In genomic region chr14:58738876-58739275, GRCh38 we compare ENCODE assay signal across 25 cellular contexts.
DNase-seq lines count a peak whose midpoint lies in the region; ATAC-seq, FAIRE-seq and TF ChIP-seq lines count a peak whose summit lies in the region.
"Had no signal": no experiment of that assay in that cellular context is flagged by ENCODE, and none has a peak within 500 bp of the region (broad histone marks: within the 10 kb centered on the region; RNA-seq: fewer than 3 reads in every experiment).

No MANE protein-coding gene starts in this region.

- no peak overlapping the region for H3K4me2 ChIP-seq in mammary epithelial cell (ENCODE audit: insufficient read depth, low read depth, low read length)

- H4K20me1 ChIP-seq in mammary epithelial cell (ENCODE audit: insufficient read depth, low read length): no peaks in the 10 kb centered on the region

- peaks cover 89% of the 10 kb centered on the region for H3K27me3 Mint-ChIP-seq in MCF 10A (ENCODE audit: insufficient read depth, unreplicated experiment)

- no TSS peak for BruUV-seq in mammary epithelial cell (replicated peaks; lab: Mats Ljungman, UMichigan)
- BruUV-seq in MCF 10A (replicated peaks; lab: Mats Ljungman, UMichigan): no TSS peak

- H3K4me3 ChIP-seq in mammary epithelial cell (replicated peaks in 1 of 3; ENCODE audit: insufficient read depth in 1 of 3, low read depth in 2 of 3, low read length in 3 of 3) (no peak overlapping the region), RWPE2 (ENCODE audit: severe bottlenecking) (no peak overlapping the region), foreskin fibroblast (ENCODE audit: low read depth in 1 of 2, low read length in 2 of 2) (no peak overlapping the region), spleen (no peak overlapping the region)
- H3K4me3 ChIP-seq: heart left ventricle, right atrium auricular region had no signal

- TF ChIP-seq CTCF in mammary epithelial cell (conservative IDR thresholded peaks at IDR 0.05 in 1 of 2, IDR thresholded peaks at IDR 0.05 in 1 of 2; ENCODE audit: extremely low read depth in 1 of 2, insufficient read depth in 1 of 2, low read depth in 1 of 2, low read length in 2 of 2) (no peak), MCF 10A (IDR thresholded peaks at IDR 0.05; ENCODE audit: unreplicated experiment) (no peak), RWPE2 (IDR thresholded peaks at IDR 0.05; ENCODE audit: poor library complexity, severe bottlenecking) (no peak), foreskin fibroblast (IDR thresholded peaks at IDR 0.05; ENCODE audit: low read depth, low read length) (no peak), spleen (IDR thresholded peaks at IDR 0.05 in 8 of 11, conservative IDR thresholded peaks at IDR 0.05 in 3 of 11) (no peak)

- no peaks in the 10 kb centered on the region for H3K79me2 ChIP-seq in mammary epithelial cell (ENCODE audit: insufficient read depth, low read length)

- TF ChIP-seq POLR2A in spleen (IDR thresholded peaks at IDR 0.05): no peak

- H3K36me3 Mint-ChIP-seq in MCF 10A (ENCODE audit: insufficient read depth, unreplicated experiment): peaks cover 6% of the 10 kb centered on the region
- H3K36me3 Mint-ChIP-seq: activated CD8-positive, alpha-beta memory T cell treated with anti-CD3 and anti-CD28 coated beads, Interleukin-2, amount 10 ng/mL, durations not matched to agents 7 days and 5 days; stimulated activated memory B cell treated with anti-CD40 and anti-IgM and Interleukin-4, amounts not matched to agents 10 μg/mL and 1 μg/mL and 100 μg/mL, for 72 hours; T-cell had no signal

- intact Hi-C loops in mammary epithelial cell (cut with micrococcal nuclease) (loop anchor here (10.0 kb wide), 1 partner anchor 1544 kb away; no protein-coding TSS in a partner anchor), MCF 10A (cut with micrococcal nuclease) (no loop called here), spleen (cut with DNase I; ENCODE audit: low total_unique reads) (no loop called here)

- no peak for FAIRE-seq in frontal cortex (lab: Jason Lieb, UNC)
- FAIRE-seq: kidney had no signal

- no peak overlapping the region for H3K27ac Mint-ChIP-seq in MCF 10A (ENCODE audit: low read depth, unreplicated experiment)
- H3K27ac Mint-ChIP-seq: activated CD8-positive, alpha-beta memory T cell treated with anti-CD3 and anti-CD28 coated beads, Interleukin-2, amount 10 ng/mL, durations not matched to agents 7 days and 5 days; IgD-negative memory B cell; stimulated activated memory B cell treated with anti-CD40 and anti-IgM and Interleukin-4, amounts not matched to agents 10 μg/mL and 1 μg/mL and 100 μg/mL, for 72 hours; T-cell had no signal

- in situ Hi-C loops in mammary epithelial cell (cut with MboI; ENCODE audit: low sequenced_read_pairs in 2 of 2): no loop called here

- ATAC-seq in RWPE2 (ENCODE audit: low read depth) (no peak), GM18867 (IDR thresholded peaks at IDR 0.05; ENCODE audit: unreplicated experiment) (no peak), HG02981 (IDR thresholded peaks at IDR 0.05; ENCODE audit: unreplicated experiment) (no peak)
- ATAC-seq: activated CD8-positive, alpha-beta memory T cell treated with anti-CD3 and anti-CD28 coated beads, Interleukin-2, amount 10 ng/mL, durations not matched to agents 7 days and 5 days; heart left ventricle; stimulated activated memory B cell treated with anti-CD40 and anti-IgM and Interleukin-4, amounts not matched to agents 10 μg/mL and 1 μg/mL and 100 μg/mL, for 72 hours; T-cell had no signal

- H3K4me1 Mint-ChIP-seq in MCF 10A (ENCODE audit: insufficient read depth, unreplicated experiment): no peaks in the 10 kb centered on the region
- H3K4me1 Mint-ChIP-seq: activated CD8-positive, alpha-beta memory T cell treated with anti-CD3 and anti-CD28 coated beads, Interleukin-2, amount 10 ng/mL, durations not matched to agents 7 days and 5 days; stimulated activated memory B cell treated with anti-CD40 and anti-IgM and Interleukin-4, amounts not matched to agents 10 μg/mL and 1 μg/mL and 100 μg/mL, for 72 hours; T-cell had no signal

- H3K9ac ChIP-seq in mammary epithelial cell (ENCODE audit: insufficient read depth, low read length): no peak overlapping the region

- 56% methylated on average over 2 of the region's 2 CpGs for WGBS in mammary epithelial cell (ENCODE audit: low coverage, missing lambda C conversion rate)
- 78 to 92% (median 83%) methylated on average over 2 of the region's 2 CpGs for WGBS in spleen, 5 donors

- no peak overlapping the region for H2AFZ ChIP-seq in mammary epithelial cell (ENCODE audit: low read depth, low read length)

- dilution Hi-C loops in mammary epithelial cell (cut with HindIII; ENCODE audit: low sequenced_read_pairs): loop anchor here (5.0 kb wide), 1 partner anchor 88 kb away; no protein-coding TSS in a partner anchor

- H3K36me3 ChIP-seq in mammary epithelial cell (ENCODE audit: insufficient read depth, low read length) (no peaks in the 10 kb centered on the region), RWPE2 (ENCODE audit: low read depth) (no peaks in the 10 kb centered on the region), spleen (no peaks in the 10 kb centered on the region)
- H3K36me3 ChIP-seq: heart left ventricle, right atrium auricular region had no signal

- peak overlapping the region; percentile 45 for H3K27ac ChIP-seq in mammary epithelial cell (ENCODE audit: insufficient read depth, low read depth, low read length)
- H3K27ac ChIP-seq in RWPE2 (ENCODE audit: poor library complexity, severe bottlenecking): peak overlapping the region; percentile 22
- H3K27ac ChIP-seq in spleen: no peak overlapping the region
- H3K27ac ChIP-seq: heart left ventricle, right atrium auricular region had no signal

- H3K27me3 ChIP-seq in mammary epithelial cell (ENCODE audit: insufficient read depth, low read length) (no peaks in the 10 kb centered on the region), RWPE2 (ENCODE audit: insufficient read depth, poor library complexity, severe bottlenecking) (no peaks in the 10 kb centered on the region), spleen (replicated peaks in 1 of 7) (no peaks in the 10 kb centered on the region)
- H3K27me3 ChIP-seq: heart left ventricle, right atrium auricular region had no signal

- CTCF ChIA-PET in mammary epithelial cell (lab: Charles Lee; ENCODE audit: low non-redundant PET): no interaction called here
- CTCF ChIA-PET in MCF 10A (lab: Yijun Ruan, JAX): no interaction called here

- POLR2A ChIA-PET in MCF 10A (lab: Yijun Ruan, JAX): no interaction called here

- H3K4me3 Mint-ChIP-seq in MCF 10A (ENCODE audit: unreplicated experiment): no peak overlapping the region
- H3K4me3 Mint-ChIP-seq: activated CD8-positive, alpha-beta memory T cell treated with anti-CD3 and anti-CD28 coated beads, Interleukin-2, amount 10 ng/mL, durations not matched to agents 7 days and 5 days; IgD-negative memory B cell; nephron; stimulated activated memory B cell treated with anti-CD40 and anti-IgM and Interleukin-4, amounts not matched to agents 10 μg/mL and 1 μg/mL and 100 μg/mL, for 72 hours; T-cell had no signal

- no peaks in the 10 kb centered on the region for H3K9me3 Mint-ChIP-seq in MCF 10A (ENCODE audit: unreplicated experiment)
- H3K9me3 Mint-ChIP-seq: IgD-negative memory B cell; nephron; stimulated activated memory B cell treated with anti-CD40 and anti-IgM and Interleukin-4, amounts not matched to agents 10 μg/mL and 1 μg/mL and 100 μg/mL, for 72 hours; T-cell had no signal

- peaks cover 18% of the 10 kb centered on the region for H3K4me1 ChIP-seq in mammary epithelial cell (ENCODE audit: insufficient read depth, low read length)
- H3K4me1 ChIP-seq in RWPE2 (ENCODE audit: insufficient read depth, poor library complexity, severe bottlenecking): peaks cover 14% of the 10 kb centered on the region
- no peaks in the 10 kb centered on the region for H3K4me1 ChIP-seq in spleen
- H3K4me1 ChIP-seq: right atrium auricular region had no signal

- H3K9me3 ChIP-seq in mammary epithelial cell (replicated peaks; ENCODE audit: insufficient read depth, low read length) (no peaks in the 10 kb centered on the region), RWPE2 (ENCODE audit: severe bottlenecking) (no peaks in the 10 kb centered on the region), spleen (no peaks in the 10 kb centered on the region)
- H3K9me3 ChIP-seq: heart left ventricle, right atrium auricular region had no signal

- DNase-seq in mammary epithelial cell (no peak), MCF 10A (ENCODE audit: unreplicated experiment) (no peak), RWPE2 (ENCODE audit: low spot score) (no peak), foreskin fibroblast (peak; percentile 40 to 67), frontal cortex (ENCODE audit: low spot score in 2 of 2) (no peak), spleen (no peak)
- DNase-seq: activated CD4-positive, CD25-positive, alpha-beta regulatory T cell; activated CD8-positive, alpha-beta memory T cell treated with anti-CD3 and anti-CD28 coated beads, Interleukin-2, amount 10 ng/mL, durations not matched to agents 7 days and 5 days; activated naive CD4-positive, alpha-beta T cell; GF-D8; heart left ventricle; kidney; NCI-H1092 treated with DMSO at 0.1 percent for 48 hours; NCI-H187 treated with DMSO at 0.1 percent for 48 hours; NCI-H526; SIG-M5; stimulated activated CD4-positive, alpha-beta T cell treated with anti-CD3 and anti-CD28 coated beads, Interleukin-12 subunit alpha, Interleukin-12 subunit beta, amount 100 ng/mL, for 4 hours; stimulated activated CD4-positive, alpha-beta T cell treated with anti-CD3 and anti-CD28 coated beads, Interleukin-4, amount 100 ng/mL, for 24 hours; T-cell had no signal

Comparison
In these comparisons a context has a peak if more than half of its experiments do, and no peak if none do; other contexts are left out.
1. DNase-seq: peak in foreskin fibroblast (2 of 2); none in mammary epithelial cell (single experiment), MCF 10A (single experiment), RWPE2 (single experiment), frontal cortex (0 of 2) and spleen (single experiment).
2. H3K27ac ChIP-seq: peak in mammary epithelial cell (single experiment) and RWPE2 (single experiment); none in spleen (0 of 8).